ENCODE assay signal across 8 cellular contexts in the genomic region with DNA sequence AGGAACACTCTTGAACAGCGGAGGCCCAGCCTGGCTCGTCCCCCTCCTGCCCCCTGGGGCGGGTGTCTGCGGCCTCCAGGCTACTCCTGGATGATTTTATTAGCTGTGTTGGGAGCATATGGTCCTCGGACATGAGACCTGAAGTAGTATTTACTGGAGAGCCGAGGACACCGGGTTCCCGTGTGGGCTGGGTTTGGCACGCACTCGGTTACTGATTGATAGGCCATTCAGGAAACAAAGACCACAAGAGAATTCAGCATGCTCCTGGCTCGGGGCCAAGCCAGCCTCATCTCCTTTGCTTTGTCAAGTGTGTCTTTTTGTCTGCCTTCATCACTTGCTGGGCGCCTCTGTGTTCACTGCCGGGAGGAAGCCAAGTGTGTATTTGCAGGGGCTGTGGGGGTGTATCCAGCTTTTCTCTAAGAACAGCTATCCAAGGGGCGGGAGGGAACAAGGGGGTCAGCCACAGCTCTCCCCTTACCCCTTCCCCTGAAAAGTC. TPM values are rescaled to one million over a fixed set of nuclear protein-coding genes. Genes with fewer than 3 reads are reported as not detected.
DNase-seq lines count a peak whose midpoint lies in the region; ATAC-seq, FAIRE-seq and TF ChIP-seq lines count a peak whose summit lies in the region.

No MANE protein-coding gene starts in this region.

- peak overlapping the region in 1 of 2 donors; percentile 86 for H3K27ac ChIP-seq in small intestine (ENCODE audit: low read depth in 1 of 2, low read length in 1 of 2)

- peaks cover 2 to 6% of the 10 kb centered on the region in 2 donors for H3K4me1 ChIP-seq in small intestine (ENCODE audit: control insufficient read depth in 2 of 2, insufficient read depth in 1 of 2, low read depth in 1 of 2, low read length in 1 of 2)

- H3K4me1 Mint-ChIP-seq in activated CD8-positive, alpha-beta T cell treated with anti-CD3 and anti-CD28 coated beads for 36 hours (ENCODE audit: low read depth): peaks cover 59% of the 10 kb centered on the region

- no peaks in the 10 kb centered on the region for H3K9me3 Mint-ChIP-seq in activated CD8-positive, alpha-beta T cell treated with anti-CD3 and anti-CD28 coated beads for 36 hours

- no peak for TF ChIP-seq CTCF in activated CD8-positive, alpha-beta T cell treated with anti-CD3 and anti-CD28 coated beads for 36 hours (IDR thresholded peaks at IDR 0.05)

- FAIRE-seq in small intestine (lab: Jason Lieb, UNC): no peak

- peak; percentile 45 for ATAC-seq in GM18498 (IDR thresholded peaks at IDR 0.05; ENCODE audit: unreplicated experiment)
- peak; percentile 42 for ATAC-seq in HG02840 (IDR thresholded peaks at IDR 0.05; ENCODE audit: low FRiP score, unreplicated experiment)
- ATAC-seq in activated CD8-positive, alpha-beta T cell treated with anti-CD3 and anti-CD28 coated beads for 36 hours: peak; percentile 28
- ATAC-seq in esophagus mucosa: peak; percentile 19

- DNase-seq in NCI-H187 (lab: John Stamatoyannopoulos, UW): peak; percentile 86 to 89
- DNase-seq in activated CD8-positive, alpha-beta T cell treated with anti-CD3 and anti-CD28 coated beads for 36 hours: peak; percentile 97
- DNase-seq in small intestine: peak; percentile 90
- DNase-seq in iPS-NIHi11 (ENCODE audit: low spot score): no peak
- DNase-seq in SK-N-DZ (ENCODE audit: low spot score): no peak

- no peak overlapping the region for H3K4me3 ChIP-seq in small intestine (ENCODE audit: low read depth in 1 of 2, low read length in 2 of 2)

- POLR2A ChIA-PET in activated CD8-positive, alpha-beta T cell treated with anti-CD3 and anti-CD28 coated beads for 36 hours (lab: Charles Lee): interaction anchor here (0.6 to 2.1 kb wide), 14 partner anchors 9 to 404 kb away, joined by 3 to 18 read pairs (median 3); a partner anchor contains a TSS

- CTCF ChIA-PET in activated CD8-positive, alpha-beta T cell treated with anti-CD3 and anti-CD28 coated beads for 36 hours (lab: Charles Lee): interaction anchor here (0.8 to 15.2 kb wide), 17 partner anchors 9 to 585 kb away, joined by 3 to 196 read pairs (median 4); no protein-coding TSS in a partner anchor

- H3K27ac Mint-ChIP-seq in activated CD8-positive, alpha-beta T cell treated with anti-CD3 and anti-CD28 coated beads for 36 hours: peak overlapping the region; percentile 98

- intact Hi-C loops in activated CD8-positive, alpha-beta T cell treated with anti-CD3 and anti-CD28 coated beads for 36 hours (cut with micrococcal nuclease): loop anchor here (2.0 kb wide), 1 partner anchor 188 kb away; no protein-coding TSS in a partner anchor

- no peaks in the 10 kb centered on the region for H3K27me3 Mint-ChIP-seq in activated CD8-positive, alpha-beta T cell treated with anti-CD3 and anti-CD28 coated beads for 36 hours

- H3K4me3 Mint-ChIP-seq in activated CD8-positive, alpha-beta T cell treated with anti-CD3 and anti-CD28 coated beads for 36 hours: peak overlapping the region; percentile 63

- 14 to 31% (median 25%) methylated on average over 14 of the region's 14 CpGs for WGBS in small intestine, 3 donors

- H3K27me3 ChIP-seq in small intestine (ENCODE audit: control insufficient read depth in 2 of 2, insufficient read depth in 2 of 2, low read length in 2 of 2): no peaks in the 10 kb centered on the region

- no peaks in the 10 kb centered on the region for H3K9me3 ChIP-seq in small intestine (ENCODE audit: control insufficient read depth, low read depth)

- no peaks in the 10 kb centered on the region for H3K36me3 Mint-ChIP-seq in activated CD8-positive, alpha-beta T cell treated with anti-CD3 and anti-CD28 coated beads for 36 hours (ENCODE audit: low read depth)

- H3K36me3 ChIP-seq in small intestine (ENCODE audit: control insufficient read depth in 2 of 2, insufficient read depth in 2 of 2, low read length in 2 of 2): no peaks in the 10 kb centered on the region

RNA-seq across cellular contexts. Expression of a gene that starts 9.7 kb away (rescaled TPM):
- total RNA-seq in activated CD8-positive, alpha-beta T cell treated with anti-CD3 and anti-CD28 coated beads for 36 hours: 1 to 10 TPM; 6.7 to 7.2 TPM
- not detected for total RNA-seq in esophagus mucosa
- polyA plus RNA-seq in small intestine: 1 to 10 TPM in 2 of 3 donors, not detected in 1; 2.2 to 3.2 TPM
- not detected in 2 replicates for polyA plus RNA-seq in SK-N-DZ (2014; cell fraction: cytosol; rRNA removed)
- not detected in 2 replicates for polyA plus RNA-seq in SK-N-DZ (2014; cell fraction: nucleus; rRNA removed)

RNA-seq across cellular contexts. Expression of a gene that starts 17.8 kb away (rescaled TPM):
- total RNA-seq in activated CD8-positive, alpha-beta T cell treated with anti-CD3 and anti-CD28 coated beads for 36 hours: under 1 TPM; 0.13 to 0.29 TPM
- total RNA-seq in esophagus mucosa: not detected
- polyA plus RNA-seq in small intestine: under 1 TPM in 2 of 3 donors, not detected in 1; under 0.01 to 0.22 TPM
- 0.22 and 0.28 TPM in 2 replicates for polyA plus RNA-seq in SK-N-DZ (2014; cell fraction: cytosol; rRNA removed)
- polyA plus RNA-seq in SK-N-DZ (2014; cell fraction: nucleus; rRNA removed): 0.02 and 0.04 TPM in 2 replicates

Comparison
In these comparisons a context has a peak if more than half of its experiments do, and no peak if none do; other contexts are left out.
1. DNase-seq: peak in NCI-H187 (2 of 2), activated CD8-positive, alpha-beta T cell treated with anti-CD3 and anti-CD28 coated beads for 36 hours (single experiment) and small intestine (single experiment); none in iPS-NIHi11 (single experiment) and SK-N-DZ (single experiment).
2. Peak in every context shown above with its lines, with median percentiles within 50 percentile points of each other: ATAC-seq.